9 cellular contexts compared by ENCODE assay signal in genomic region chr3:30631237-30631961, GRCh38. TPM values are rescaled to one million over a fixed set of nuclear protein-coding genes. Genes with fewer than 3 reads are reported as not detected.
A peak's percentile ranks its signal among the peaks of the same experiment; 100 is the strongest.
DNase-seq lines count a peak whose midpoint lies in the region; ATAC-seq and TF ChIP-seq lines count a peak whose summit lies in the region.
"Had no signal": no experiment of that assay in that cellular context is flagged by ENCODE, and none has a peak within 500 bp of the region (broad histone marks: within the 10 kb centered on the region; RNA-seq: fewer than 3 reads in every experiment).

No MANE protein-coding gene starts in this region.

- H3K27ac ChIP-seq in heart left ventricle: peak overlapping the region; percentile 38 to 92 (median 69)
- H3K27ac ChIP-seq in tibial nerve: peak overlapping the region in 3 of 4 donors; percentile 78 to 91 (median 83)

- TF ChIP-seq EP300 in tibial nerve (IDR thresholded peaks at IDR 0.05): no peak

- no peak for DNase-seq in heart left ventricle
- no peak for DNase-seq in left ventricle myocardium superior
- peak; percentile 84 for DNase-seq in activated CD4-positive, alpha-beta memory T cell treated with anti-CD3 and anti-CD28 coated beads for 36 hours
- DNase-seq in fibroblast of villous mesenchyme (ENCODE audit: low read depth): peak; percentile 86
- no peak for DNase-seq in tibial nerve (ENCODE audit: low spot score in 2 of 2)
- no peak for DNase-seq in erythroblast (lab: John Stamatoyannopoulos, UW)
- DNase-seq in NCI-H1417 treated with DMSO at 0.1 percent for 48 hours (lab: John Stamatoyannopoulos, UW): no peak
- no peak for DNase-seq in GM13976 (ENCODE audit: low spot score)
- DNase-seq: pancreas had no signal

- H3K9me3 Mint-ChIP-seq in activated CD4-positive, alpha-beta memory T cell treated with anti-CD3 and anti-CD28 coated beads for 36 hours: no peaks in the 10 kb centered on the region

- POLR2A ChIA-PET in activated CD4-positive, alpha-beta memory T cell treated with anti-CD3 and anti-CD28 coated beads for 36 hours (lab: Charles Lee): interaction anchor here (0.8 to 17.4 kb wide), 16 partner anchors 8 to 58 kb away, joined by 3 to 200 read pairs (median 4); partner anchors contain the start of gene TGFBR2

- peak overlapping the region; percentile 66 for H3K4me3 Mint-ChIP-seq in activated CD4-positive, alpha-beta memory T cell treated with anti-CD3 and anti-CD28 coated beads for 36 hours

- CTCF ChIA-PET in activated CD4-positive, alpha-beta memory T cell treated with anti-CD3 and anti-CD28 coated beads for 36 hours (lab: Charles Lee): interaction anchor here (0.5 to 1.9 kb wide), 7 partner anchors 16 to 62 kb away, joined by 3 to 6 read pairs (median 3); no protein-coding TSS in a partner anchor

- in situ Hi-C loops in GM13976 (cut with MboI; ENCODE audit: low sequenced_read_pairs, unreplicated experiment): no loop called here

- peak overlapping the region; percentile 91 for H3K27ac Mint-ChIP-seq in activated CD4-positive, alpha-beta memory T cell treated with anti-CD3 and anti-CD28 coated beads for 36 hours

- peaks cover 89% of the 10 kb centered on the region for H3K4me1 Mint-ChIP-seq in activated CD4-positive, alpha-beta memory T cell treated with anti-CD3 and anti-CD28 coated beads for 36 hours (ENCODE audit: low read depth)

- no peak for TF ChIP-seq CTCF in heart left ventricle (IDR thresholded peaks at IDR 0.05)
- no peak for TF ChIP-seq CTCF in fibroblast of villous mesenchyme (IDR thresholded peaks at IDR 0.05; ENCODE audit: insufficient read depth, low read depth, low read length)
- no peak for TF ChIP-seq CTCF in tibial nerve (IDR thresholded peaks at IDR 0.05)
- no peak for TF ChIP-seq CTCF in GM13976 (IDR thresholded peaks at IDR 0.05; ENCODE audit: borderline replicate concordance, control extremely low read depth, extremely low read depth, insufficient read depth, missing control alignments)

- H3K36me3 Mint-ChIP-seq in activated CD4-positive, alpha-beta memory T cell treated with anti-CD3 and anti-CD28 coated beads for 36 hours: peaks cover 43% of the 10 kb centered on the region

- TF ChIP-seq POLR2A in heart left ventricle (IDR thresholded peaks at IDR 0.05): no peak
- TF ChIP-seq POLR2A in tibial nerve (IDR thresholded peaks at IDR 0.05): no peak
- no peak for TF ChIP-seq POLR2A in erythroblast (IDR thresholded peaks at IDR 0.05; ENCODE audit: low read length)

- H3K9me3 ChIP-seq in heart left ventricle (no peaks in the 10 kb centered on the region), tibial nerve (no peaks in the 10 kb centered on the region)
- H3K9me3 ChIP-seq: pancreas had no signal

- no peaks in the 10 kb centered on the region for H3K27me3 ChIP-seq in heart left ventricle
- H3K27me3 ChIP-seq in tibial nerve: no peaks in the 10 kb centered on the region
- H3K27me3 ChIP-seq: pancreas had no signal

- H3K4me3 ChIP-seq in heart left ventricle: peak overlapping the region in 1 of 12 donors; percentile 12
- no peak overlapping the region for H3K4me3 ChIP-seq in fibroblast of villous mesenchyme (ENCODE audit: low read depth, low read length)
- H3K4me3 ChIP-seq in tibial nerve: no peak overlapping the region
- H3K4me3 ChIP-seq: pancreas had no signal

- H3K36me3 ChIP-seq in heart left ventricle (peaks cover 0 to 51% (median 4%) of the 10 kb centered on the region in 9 donors), tibial nerve (no peaks in the 10 kb centered on the region)
- H3K36me3 ChIP-seq: pancreas had no signal

- WGBS in heart left ventricle, 4 donors: 67 to 82% (median 76%) methylated on average over 8 of the region's 8 CpGs
- 61 to 77% methylated on average over 8 of the region's 8 CpGs for WGBS in tibial nerve, 2 donors

- no peaks in the 10 kb centered on the region for H3K27me3 Mint-ChIP-seq in activated CD4-positive, alpha-beta memory T cell treated with anti-CD3 and anti-CD28 coated beads for 36 hours

- intact Hi-C loops in heart left ventricle (cut with DNase I): no loop called here
- intact Hi-C loops in left ventricle myocardium superior (cut with micrococcal nuclease): no loop called here
- intact Hi-C loops in activated CD4-positive, alpha-beta memory T cell treated with anti-CD3 and anti-CD28 coated beads for 36 hours (cut with micrococcal nuclease): loop anchor here (1.0 to 5.0 kb wide), 9 partner anchors 9 to 901 kb away; partner anchors contain the start of gene STT3B

- ATAC-seq in heart left ventricle (no peak), left ventricle myocardium superior (no peak)

- H3K4me1 ChIP-seq in heart left ventricle (peaks cover 24 to 100% (median 94%) of the 10 kb centered on the region in 12 donors), tibial nerve (peaks cover 0 to 100% (median 94%) of the 10 kb centered on the region in 4 donors)

RNA-seq across cellular contexts. Expression of gene TGFBR2, which starts 25.0 kb away (rescaled TPM):
- total RNA-seq in heart left ventricle (100 to 1,000 TPM in 7 of 9 donors, 10 to 100 TPM in 2; 82.4 to 217 (median 143) TPM), left ventricle myocardium superior (175 TPM), fibroblast of villous mesenchyme (34.8 and 37.1 TPM in 2 replicates), tibial nerve (100 to 1,000 TPM; 338 to 406 (median 350) TPM)
- polyA plus RNA-seq in heart left ventricle: 100 to 1,000 TPM in 1 of 2 donors, 10 to 100 TPM in 1; 13.8 to 153 TPM
- total RNA-seq in activated CD4-positive, alpha-beta memory T cell treated with anti-CD3 and anti-CD28 coated beads for 36 hours: 10 to 100 TPM; 36.8 to 37.0 TPM

Comparison
In these comparisons a context has a peak if more than half of its experiments do, and no peak if none do; other contexts are left out.
1. DNase-seq: peak in activated CD4-positive, alpha-beta memory T cell treated with anti-CD3 and anti-CD28 coated beads for 36 hours (single experiment) and fibroblast of villous mesenchyme (single experiment); none in heart left ventricle (0 of 5), left ventricle myocardium superior (single experiment), tibial nerve (0 of 2), erythroblast (0 of 2), NCI-H1417 treated with DMSO at 0.1 percent for 48 hours (single experiment) and GM13976 (single experiment).